9 cellular contexts compared by ENCODE assay signal in genomic region chr2:71995067-71995665, GRCh38.
DNase-seq lines count a peak whose midpoint lies in the region; ATAC-seq, FAIRE-seq and TF ChIP-seq lines count a peak whose summit lies in the region.
"Had no signal": no experiment of that assay in that cellular context is flagged by ENCODE, and none has a peak within 500 bp of the region (broad histone marks: within the 10 kb centered on the region; RNA-seq: fewer than 3 reads in every experiment).

No MANE protein-coding gene starts in this region.

- H3K27ac ChIP-seq in A549, result no peak overlapping the region

- peak; percentile 80 for TF ChIP-seq CTCF in A549 (IDR thresholded peaks at IDR 0.05)
- TF ChIP-seq CTCF in foreskin fibroblast (IDR thresholded peaks at IDR 0.05; ENCODE audit: low read depth, low read length), result peak; percentile 62
- TF ChIP-seq CTCF in Calu3 (IDR thresholded peaks at IDR 0.05; ENCODE audit: unreplicated experiment), result no peak

- H3K27ac Mint-ChIP-seq in Calu3 (ENCODE audit: unreplicated experiment), result no peak overlapping the region
- H3K27ac Mint-ChIP-seq: activated CD4-positive, alpha-beta memory T cell treated with anti-CD3 and anti-CD28 coated beads for 36 hours had no signal

- BruUV-seq in Calu3 (replicated peaks; lab: Mats Ljungman, UMichigan), result no TSS peak

- CTCF ChIA-PET in A549 (lab: Yijun Ruan, JAX) (interaction anchor here (0.6 to 2.5 kb wide), 13 partner anchors 9 to 783 kb away, joined by 3 to 12 read pairs (median 4); no protein-coding TSS in a partner anchor), Calu3 (lab: Charles Lee) (interaction anchor here (1.1 to 1.2 kb wide), 2 partner anchors 71 to 155 kb away, joined by 3 to 5 read pairs; no protein-coding TSS in a partner anchor)

- WGBS in A549 (ENCODE audit: missing lambda C conversion rate), result 51% methylated on average over 3 of the region's 3 CpGs

- peak in 1 of 2 experiments; percentile 47 for DNase-seq in A549 (ENCODE audit: low read depth in 1 of 2, low spot score in 1 of 2)
- peak; percentile 37 for DNase-seq in HCEC 1CT
- DNase-seq in SHP77 treated with DMSO at 0.1 percent for 48 hours (lab: John Stamatoyannopoulos, UW), result peak; percentile 7
- peak in 1 of 2 donors; percentile 39 for DNase-seq in foreskin fibroblast
- no peak for DNase-seq in Calu3
- no peak for DNase-seq in activated CD4-positive, alpha-beta T cell treated with anti-CD3 and anti-CD28 coated beads, Interleukin-2, amount 50 U/mL, for 1 hour
- no peak for DNase-seq in NCI-H128 (lab: John Stamatoyannopoulos, UW; ENCODE audit: unreplicated experiment)
- DNase-seq in NCI-H1436 (lab: John Stamatoyannopoulos, UW), result no peak
- DNase-seq: activated CD4-positive, alpha-beta memory T cell treated with anti-CD3 and anti-CD28 coated beads for 36 hours had no signal

- TF ChIP-seq RAD21 in A549 (conservative IDR thresholded peaks at IDR 0.05 in 1 of 2, IDR thresholded peaks at IDR 0.05 in 1 of 2), result peak; percentile 74 to 78

- no peak for TF ChIP-seq POLR2A in A549 (IDR thresholded peaks at IDR 0.05; ENCODE audit: low read length)

- POLR2A ChIA-PET in A549 (lab: Yijun Ruan, JAX), result no interaction called here

- no peaks in the 10 kb centered on the region for H3K9me3 Mint-ChIP-seq in Calu3 (ENCODE audit: low read depth, unreplicated experiment)
- H3K9me3 Mint-ChIP-seq: activated CD4-positive, alpha-beta memory T cell treated with anti-CD3 and anti-CD28 coated beads for 36 hours had no signal

- H3K27me3 Mint-ChIP-seq in Calu3 (ENCODE audit: unreplicated experiment), result peaks cover 71% of the 10 kb centered on the region

- H3K9me3 ChIP-seq in A549, result no peaks in the 10 kb centered on the region

- H3K4me1 ChIP-seq in A549, result no peaks in the 10 kb centered on the region

- no peak for TF ChIP-seq EP300 in A549 (IDR thresholded peaks at IDR 0.05)

- no peaks in the 10 kb centered on the region for H3K4me1 Mint-ChIP-seq in Calu3 (ENCODE audit: low read depth, unreplicated experiment)

- ATAC-seq in A549, result peak; percentile 61 to 69; a peak in 4 of 6 replicates

- no peak overlapping the region for H3K4me2 ChIP-seq in A549

- intact Hi-C loops in Calu3 (cut with micrococcal nuclease; ENCODE audit: unreplicated experiment), result loop anchor here (5.0 kb wide), 1 partner anchor 448 kb away; no protein-coding TSS in a partner anchor

- H3K4me3 ChIP-seq in A549 (no peak overlapping the region), foreskin fibroblast (ENCODE audit: low read depth in 1 of 2, low read length in 2 of 2) (no peak overlapping the region)

- H3K4me3 Mint-ChIP-seq in Calu3 (ENCODE audit: low read depth, unreplicated experiment), result no peak overlapping the region
- H3K4me3 Mint-ChIP-seq: activated CD4-positive, alpha-beta memory T cell treated with anti-CD3 and anti-CD28 coated beads for 36 hours had no signal

- H3K36me3 Mint-ChIP-seq in Calu3 (ENCODE audit: insufficient read depth, unreplicated experiment), result no peaks in the 10 kb centered on the region
- H3K36me3 Mint-ChIP-seq: activated CD4-positive, alpha-beta memory T cell treated with anti-CD3 and anti-CD28 coated beads for 36 hours had no signal

- FAIRE-seq in A549 (lab: Jason Lieb, UNC), result no peak

TF ChIP-seq in A549, 52 proteins besides CTCF, POLR2A, EP300 and RAD21:
- TF ChIP-seq ZFP36 (IDR thresholded peaks at IDR 0.05; ENCODE audit: borderline replicate concordance, partially characterized antibody) (no peak), SMC3 (IDR thresholded peaks at IDR 0.05) (peak; percentile 80)

Comparison
In these comparisons a context has a peak if more than half of its experiments do, and no peak if none do; other contexts are left out.
1. DNase-seq: peak in HCEC 1CT (single experiment) and SHP77 treated with DMSO at 0.1 percent for 48 hours (single experiment); none in Calu3 (single experiment), activated CD4-positive, alpha-beta T cell treated with anti-CD3 and anti-CD28 coated beads, Interleukin-2, amount 50 U/mL, for 1 hour (single experiment), NCI-H128 (single experiment) and NCI-H1436 (single experiment).